Comparison of ENCODE assay signal across 17 cellular contexts in genomic region chr12:124361074-124361965, GRCh38.
A peak's percentile ranks its signal among the peaks of the same experiment; 100 is the strongest.
DNase-seq lines count a peak whose midpoint lies in the region; ATAC-seq and TF ChIP-seq lines count a peak whose summit lies in the region.
"Had no signal": no experiment of that assay in that cellular context is flagged by ENCODE, and none has a peak within 500 bp of the region (broad histone marks: within the 10 kb centered on the region; RNA-seq: fewer than 3 reads in every experiment).

No MANE protein-coding gene starts in this region.

- no TSS peak for BruUV-seq in Panc1 (replicated peaks; lab: Mats Ljungman, UMichigan)

- TF ChIP-seq CTCF in Panc1 (IDR thresholded peaks at IDR 0.05) (no peak), dorsolateral prefrontal cortex (IDR thresholded peaks at IDR 0.05 in 54 of 56, conservative IDR thresholded peaks at IDR 0.05 in 2 of 56; ENCODE audit: low read depth in 1 of 56, partially characterized antibody in 56 of 56) (no peak), neural progenitor cell (IDR thresholded peaks at IDR 0.05) (no peak)

- H3K9me3 Mint-ChIP-seq in neural progenitor cell, result no peaks in the 10 kb centered on the region
- H3K9me3 Mint-ChIP-seq: naive B cell had no signal

- CTCF ChIA-PET in Panc1 (lab: Charles Lee), result no interaction called here

- peak overlapping the region; percentile 25 for H3K27ac Mint-ChIP-seq in neural progenitor cell

- H3K27ac ChIP-seq in BLaER1 (0 out of 2 replicates have a peak overlapping the region, but pooled peaks have one; percentile 57), Panc1 (ENCODE audit: low read length) (peak overlapping the region; percentile 78), dorsolateral prefrontal cortex (peak overlapping the region in 32 of 59 donors; percentile 5 to 79 (median 57)), neural progenitor cell (no peak overlapping the region)
- H3K27ac ChIP-seq: brain microvascular endothelial cell had no signal

- peaks cover 15% of the 10 kb centered on the region for H3K36me3 Mint-ChIP-seq in neural progenitor cell

- H3K4me3 Mint-ChIP-seq in neural progenitor cell, result no peak overlapping the region
- H3K4me3 Mint-ChIP-seq: naive B cell had no signal

- no peaks in the 10 kb centered on the region for H3K79me2 ChIP-seq in neural progenitor cell (ENCODE audit: low read depth)

- H3F3A ChIP-seq in neural progenitor cell (ENCODE audit: low read depth), result no peaks in the 10 kb centered on the region

- H3K9ac ChIP-seq in BLaER1, result no peak overlapping the region
- no peak overlapping the region for H3K9ac ChIP-seq in neural progenitor cell

- no peak overlapping the region for H2AFZ ChIP-seq in neural progenitor cell (replicated peaks)

- peaks cover 87% of the 10 kb centered on the region for H3K4me1 ChIP-seq in BLaER1
- H3K4me1 ChIP-seq in Panc1 (ENCODE audit: control insufficient read depth, insufficient read depth, low read length), result peaks cover 71% of the 10 kb centered on the region
- no peaks in the 10 kb centered on the region for H3K4me1 ChIP-seq in neural progenitor cell

- POLR2A ChIA-PET in Panc1 (lab: Charles Lee), result interaction anchor here (0.7 kb wide), 1 partner anchor 413 kb away, joined by 3 read pairs; no protein-coding TSS in a partner anchor

- H3K4me3 ChIP-seq in BLaER1 (no peak overlapping the region), Panc1 (ENCODE audit: low read depth in 2 of 2, low read length in 2 of 2) (no peak overlapping the region), dorsolateral prefrontal cortex (no peak overlapping the region), neural progenitor cell (no peak overlapping the region)

- intact Hi-C loops in Panc1 (cut with micrococcal nuclease; ENCODE audit: unreplicated experiment), result no loop called here
- intact Hi-C loops in dorsolateral prefrontal cortex (cut with DNase I), result no loop called here

- peaks cover 9% of the 10 kb centered on the region for H3K4me1 Mint-ChIP-seq in neural progenitor cell

- H4K20me1 ChIP-seq in BLaER1 (peaks cover 97% of the 10 kb centered on the region), neural progenitor cell (ENCODE audit: low read depth) (peaks cover 18% of the 10 kb centered on the region)

- no peaks in the 10 kb centered on the region for H3K27me3 ChIP-seq in BLaER1
- no peaks in the 10 kb centered on the region for H3K27me3 ChIP-seq in Panc1 (ENCODE audit: control insufficient read depth, insufficient read depth, low read length)
- no peaks in the 10 kb centered on the region for H3K27me3 ChIP-seq in dorsolateral prefrontal cortex
- no peaks in the 10 kb centered on the region for H3K27me3 ChIP-seq in neural progenitor cell
- H3K27me3 ChIP-seq: brain microvascular endothelial cell had no signal

- peaks cover 66% of the 10 kb centered on the region for H3K36me3 ChIP-seq in BLaER1
- peaks cover 7% of the 10 kb centered on the region; the same call in 1 of the 2 replicates for H3K36me3 ChIP-seq in Panc1 (ENCODE audit: control insufficient read depth, insufficient read depth, low read length)
- no peaks in the 10 kb centered on the region for H3K36me3 ChIP-seq in neural progenitor cell

- in situ Hi-C loops in Panc1 (cut with HindIII; ENCODE audit: low pct_unique_long_range_greater_than_20kb, low sequenced_read_pairs), result no loop called here

- DNase-seq in Panc1 (ENCODE audit: low read depth, low spot score) (no peak), dorsolateral prefrontal cortex (no peak), neural progenitor cell (ENCODE audit: low spot score) (no peak), DMS153 (lab: John Stamatoyannopoulos, UW) (no peak), NCI-H510A (lab: John Stamatoyannopoulos, UW) (no peak)
- DNase-seq: activated CD8-positive, alpha-beta memory T cell treated with anti-CD3 and anti-CD28 coated beads for 24 hours; activated effector memory CD4-positive, alpha-beta T cell treated with Interleukin-2 at 50 U/mL for 16 hours; brain microvascular endothelial cell; hypothalamus; MM.1S; naive B cell; NCI-H2081; NCI-H526; retina had no signal

- H3K27me3 Mint-ChIP-seq in neural progenitor cell (ENCODE audit: insufficient read depth, low read depth), result peaks cover 7% of the 10 kb centered on the region
- H3K27me3 Mint-ChIP-seq: naive B cell had no signal

- no peak for ATAC-seq in Panc1
- ATAC-seq in HG02840 (IDR thresholded peaks at IDR 0.05; ENCODE audit: low FRiP score, unreplicated experiment), result no peak
- no peak for ATAC-seq in GM21381 (IDR thresholded peaks at IDR 0.05; ENCODE audit: unreplicated experiment)

- no peaks in the 10 kb centered on the region for H3K9me3 ChIP-seq in BLaER1
- H3K9me3 ChIP-seq in Panc1 (ENCODE audit: control insufficient read depth, insufficient read depth, low read depth, low read length), result no peaks in the 10 kb centered on the region
- H3K9me3 ChIP-seq in neural progenitor cell (ENCODE audit: low read depth), result no peaks in the 10 kb centered on the region

- H3K4me2 ChIP-seq in BLaER1, result peak overlapping the region; percentile 93
- H3K4me2 ChIP-seq in neural progenitor cell, result no peak overlapping the region
